In genomic region chr7:107383203-107383602, GRCh38 we compare ENCODE assay signal across 26 cellular contexts.
"Had no signal": no experiment of that assay in that cellular context is flagged by ENCODE, and none has a peak within 500 bp of the region (broad histone marks: within the 10 kb centered on the region; RNA-seq: fewer than 3 reads in every experiment).

No MANE protein-coding gene starts in this region.

- H3K36me3 ChIP-seq: colonic mucosa, esophagus squamous epithelium, gastrocnemius medialis, heart right ventricle, left lung, lower lobe of right lung had no signal

- ATAC-seq: effector memory CD8-positive, alpha-beta T cell; esophagus mucosa; gastrocnemius medialis; heart right ventricle; left cardiac atrium; left lung; left ventricle myocardium superior; lower lobe of right lung had no signal

- H3K4me3 ChIP-seq: colonic mucosa, esophagus squamous epithelium, gastrocnemius medialis, heart right ventricle, left lung, lower lobe of right lung had no signal

- H3K27me3 Mint-ChIP-seq: dendritic cell treated with granulocyte-macrophage colony-stimulating factor and Interleukin-4, amounts not matched to agents 40 ng/mL and 50 ng/mL, for 4 days; effector memory CD8-positive, alpha-beta T cell had no signal

- H3K9me3 Mint-ChIP-seq: dendritic cell treated with granulocyte-macrophage colony-stimulating factor and Interleukin-4, amounts not matched to agents 40 ng/mL and 50 ng/mL, for 4 days; effector memory CD8-positive, alpha-beta T cell had no signal

- H3K9me3 ChIP-seq: colonic mucosa, esophagus squamous epithelium, gastrocnemius medialis, left lung, lower lobe of right lung had no signal

- H3K27me3 ChIP-seq: colonic mucosa, esophagus squamous epithelium, gastrocnemius medialis, heart right ventricle, left lung had no signal

- H3K4me3 Mint-ChIP-seq: dendritic cell treated with granulocyte-macrophage colony-stimulating factor and Interleukin-4, amounts not matched to agents 40 ng/mL and 50 ng/mL, for 4 days; effector memory CD8-positive, alpha-beta T cell; endodermal cell had no signal

- H3K27ac Mint-ChIP-seq: dendritic cell treated with granulocyte-macrophage colony-stimulating factor and Interleukin-4, amounts not matched to agents 40 ng/mL and 50 ng/mL, for 4 days; effector memory CD8-positive, alpha-beta T cell; endodermal cell had no signal

- FAIRE-seq: endometrium, islet of Langerhans, keratinocyte had no signal

- H3K27ac ChIP-seq: colonic mucosa, epithelial cell of prostate, esophagus squamous epithelium, gastrocnemius medialis, heart right ventricle, left lung, lower lobe of right lung had no signal

- H3K4me1 ChIP-seq: colonic mucosa had no signal

- DNase-seq: colonic mucosa; cortex of kidney; effector CD8-positive, alpha-beta T cell; effector memory CD8-positive, alpha-beta T cell; endodermal cell; erythroblast; esophagus squamous epithelium; foreskin fibroblast; foreskin melanocyte; gastrocnemius medialis; glutamatergic neuron; head of caudate nucleus; heart right ventricle; hippocampal formation; left cardiac atrium; left lung; left ventricle myocardium superior; lower lobe of right lung; mesenchymal stem cell; midbrain had no signal
